8 cellular contexts compared by ENCODE assay signal in genomic region chr4:2792711-2793577, GRCh38. TPM values are rescaled to one million over a fixed set of nuclear protein-coding genes. Genes with fewer than 3 reads are reported as not detected.
A peak's percentile ranks its signal among the peaks of the same experiment; 100 is the strongest.
DNase-seq lines count a peak whose midpoint lies in the region; ATAC-seq, FAIRE-seq and TF ChIP-seq lines count a peak whose summit lies in the region.

Gene SH3BP2 (plus strand): TSS chr4:2793085. CDS start chr4:2820618, 27,533 bp downstream.

- peak; percentile 85 for DNase-seq in Caco-2
- DNase-seq in SKM-1 treated with dmso at 0.1 percent for 144 hours (lab: John Stamatoyannopoulos, UW; ENCODE audit: unreplicated experiment): peak; percentile 77
- peak; percentile 90 to 97 (median 95) for DNase-seq in K562 (ENCODE audit: extremely low read depth in 1 of 4, low spot score in 3 of 4)
- DNase-seq in hepatocyte (ENCODE audit: low spot score): peak; percentile 88
- DNase-seq in sciatic nerve (ENCODE audit: low spot score): peak; percentile 91
- no peak for DNase-seq in SW480 (ENCODE audit: low spot score)

- in situ Hi-C loops in K562 (cut with MboI): no loop called here

- peaks cover 6% of the 10 kb centered on the region for H3K36me3 Mint-ChIP-seq in Caco-2 (ENCODE audit: insufficient read depth, unreplicated experiment)

- peaks cover 25% of the 10 kb centered on the region for H3K4me1 ChIP-seq in Caco-2
- H3K4me1 ChIP-seq in K562 (replicated peaks in 1 of 2; ENCODE audit: control insufficient read depth in 2 of 2, insufficient read depth in 2 of 2, low read length in 2 of 2): peaks cover 15 to 93% of the 10 kb centered on the region in 2 experiments
- peaks cover 35% of the 10 kb centered on the region for H3K4me1 ChIP-seq in hepatocyte (ENCODE audit: insufficient read depth)

- peak; percentile 23 for FAIRE-seq in K562 (lab: Jason Lieb, UNC)

- TF ChIP-seq POLR2A in K562 (conservative IDR thresholded peaks at IDR 0.05): no peak

- no peaks in the 10 kb centered on the region for H3K4me1 Mint-ChIP-seq in Caco-2 (ENCODE audit: low read depth, unreplicated experiment)

- H4K20me1 ChIP-seq in K562 (replicated peaks; ENCODE audit: control insufficient read depth, insufficient read depth, low read length) (no peaks in the 10 kb centered on the region; the same call in 1 of the 2 replicates), hepatocyte (ENCODE audit: insufficient read depth, poor library complexity, severe bottlenecking) (no peaks in the 10 kb centered on the region)

- TF ChIP-seq CTCF in Caco-2 (IDR thresholded peaks at IDR 0.05; ENCODE audit: insufficient read depth in 1 of 2, low read depth in 1 of 2, low read length in 1 of 2, severe bottlenecking in 1 of 2, unreplicated experiment in 1 of 2): no peak
- TF ChIP-seq CTCF in K562 (IDR thresholded peaks at IDR 0.05 in 2 of 3, conservative IDR thresholded peaks at IDR 0.05 in 1 of 3; ENCODE audit: insufficient read depth in 2 of 3, low read depth in 1 of 3, low read length in 3 of 3): no peak
- TF ChIP-seq CTCF in hepatocyte (IDR thresholded peaks at IDR 0.05; ENCODE audit: poor library complexity): no peak

- no peaks in the 10 kb centered on the region for H3K9me3 ChIP-seq in Caco-2
- H3K9me3 ChIP-seq in K562 (replicated peaks; ENCODE audit: control insufficient read depth, insufficient read depth, low read depth, low read length): no peaks in the 10 kb centered on the region
- H3K9me3 ChIP-seq in hepatocyte (ENCODE audit: low read depth): no peaks in the 10 kb centered on the region

- H3K27me3 ChIP-seq in Caco-2 (replicated peaks; ENCODE audit: control insufficient read depth, insufficient read depth, low read length): no peaks in the 10 kb centered on the region
- H3K27me3 ChIP-seq in K562 (ENCODE audit: control insufficient read depth in 2 of 2, insufficient read depth in 2 of 2, low read length in 2 of 2): no peaks in the 10 kb centered on the region
- H3K27me3 ChIP-seq in hepatocyte: no peaks in the 10 kb centered on the region

- intact Hi-C loops in Caco-2 (cut with micrococcal nuclease; ENCODE audit: unreplicated experiment) (loop anchor here (1.0 kb wide), 1 partner anchor 37 kb away; the partner anchor contains the start of gene TNIP2), K562 (cut with micrococcal nuclease) (loop anchor here (1.0 to 5.0 kb wide), 3 partner anchors 31 to 74 kb away; partner anchors contain the start of gene ADD1), sciatic nerve (cut with DNase I) (no loop called here)

- no peak for TF ChIP-seq RAD21 in K562 (CRISPR knock-in tag; conservative IDR thresholded peaks at IDR 0.05 in 1 of 2, IDR thresholded peaks at IDR 0.05 in 1 of 2)

- POLR2A ChIA-PET in Caco-2 (lab: Charles Lee) (interaction anchor here (0.6 kb wide), 4 partner anchors 15 to 908 kb away, joined by 3 to 4 read pairs (median 4); no protein-coding TSS in a partner anchor), K562 (lab: Yijun Ruan, JAX) (interaction anchor here (0.6 to 0.7 kb wide), 2 partner anchors 11 kb away, joined by 3 read pairs; no protein-coding TSS in a partner anchor)

- TF ChIP-seq EP300 in K562 (IDR thresholded peaks at IDR 0.05; ENCODE audit: low read length): no peak

- H2AFZ ChIP-seq in K562 (ENCODE audit: low read depth, low read length) (peak within 1 kb of the TSS; percentile 62), hepatocyte (peak within 1 kb of the TSS; percentile 40)

- BruUV-seq in Caco-2 (replicated peaks; lab: Mats Ljungman, UMichigan) (TSS peak; percentile 48), K562 (replicated peaks; lab: Mats Ljungman, UMichigan) (no TSS peak)

- H3K4me2 ChIP-seq in K562 (ENCODE audit: insufficient read depth, low read length) (peak within 1 kb of the TSS; percentile 68), hepatocyte (peak within 1 kb of the TSS; percentile 99)

- H3K4me3 ChIP-seq in Caco-2 (ENCODE audit: low read depth, low read length): peak within 1 kb of the TSS; percentile 49
- peak within 1 kb of the TSS; percentile 50 for H3K4me3 ChIP-seq in K562
- H3K4me3 ChIP-seq in hepatocyte: peak within 1 kb of the TSS; percentile 61

- no peaks in the 10 kb centered on the region; the same call in 2 of the 3 replicates for H3K79me2 ChIP-seq in K562 (ENCODE audit: control insufficient read depth, insufficient read depth, low read length)
- peaks cover 23% of the 10 kb centered on the region for H3K79me2 ChIP-seq in hepatocyte

- no peaks in the 10 kb centered on the region for H3K9me1 ChIP-seq in K562 (ENCODE audit: control insufficient read depth, insufficient read depth, low read length)

- WGBS in K562 (ENCODE audit: insufficient coverage, low coverage, missing lambda C conversion rate): 0% methylated on average over 1 of the region's 103 CpGs
- WGBS in hepatocyte (ENCODE audit: low lambda C conversion rate, missing lambda C conversion rate): 0% methylated on average over 5 of the region's 103 CpGs

- H3K9me2 ChIP-seq in hepatocyte (replicated peaks; ENCODE audit: insufficient read depth): no peaks in the 10 kb centered on the region

- peak within 1 kb of the TSS; percentile 48 to 90; a peak in 3 of 4 replicates for H3K9ac ChIP-seq in K562 (ENCODE audit: insufficient read depth in 1 of 2, low read depth in 2 of 2, low read length in 2 of 2)

- peak within 1 kb of the TSS; percentile 39; the same call in 2 of the 3 replicates for H3K27ac ChIP-seq in K562 (ENCODE audit: extremely low read depth, low read depth, low read length)
- H3K27ac ChIP-seq in hepatocyte: peak within 1 kb of the TSS; percentile 89

- CTCF ChIA-PET in Caco-2 (lab: Charles Lee): interaction anchor here (0.6 kb wide), 1 partner anchor 171 kb away, joined by 4 read pairs; the partner anchor contains the start of genes GRK4 and NOP14
- CTCF ChIA-PET in K562 (lab: Yijun Ruan, JAX; ENCODE audit: low intra/inter-chr PET ratio): no interaction called here

- H3K36me3 ChIP-seq in Caco-2 (ENCODE audit: control insufficient read depth, insufficient read depth, low read length) (no peaks in the 10 kb centered on the region), K562 (ENCODE audit: control insufficient read depth, insufficient read depth, low read length) (no peaks in the 10 kb centered on the region), hepatocyte (replicated peaks; ENCODE audit: insufficient read depth, low read depth) (no peaks in the 10 kb centered on the region)

- peak within 1 kb of the TSS; percentile 71 for H3K4me3 Mint-ChIP-seq in Caco-2 (ENCODE audit: unreplicated experiment)

- H3K9me3 Mint-ChIP-seq in Caco-2 (ENCODE audit: unreplicated experiment): no peaks in the 10 kb centered on the region

- H3K27ac Mint-ChIP-seq in Caco-2 (ENCODE audit: unreplicated experiment): peak within 1 kb of the TSS; percentile 22

- H3K27me3 Mint-ChIP-seq in Caco-2 (ENCODE audit: insufficient read depth, unreplicated experiment): no peaks in the 10 kb centered on the region

- ATAC-seq in HG02763 (IDR thresholded peaks at IDR 0.05; ENCODE audit: unreplicated experiment) (peak; percentile 38), K562 (peak; percentile 83), sciatic nerve (peak; percentile 67), GM21717 (IDR thresholded peaks at IDR 0.05; ENCODE audit: unreplicated experiment) (no peak)

TF ChIP-seq in K562, 482 proteins besides CTCF, POLR2A, EP300 and RAD21 (continues in another document):
- TF ChIP-seq SNAPC5 (CRISPR knock-in tag; IDR thresholded peaks at IDR 0.05) (no peak), HMG20B (CRISPR knock-in tag; IDR thresholded peaks at IDR 0.05) (no peak), CREB3L1 (IDR thresholded peaks at IDR 0.05; ENCODE audit: borderline replicate concordance, low read depth) (no peak), E2F6 (IDR thresholded peaks at IDR 0.05; ENCODE audit: borderline replicate concordance in 1 of 2, extremely low read depth in 1 of 2, insufficient read depth in 1 of 2, insufficient read length in 1 of 2, low read depth in 1 of 2, low read length in 1 of 2, poor library complexity in 1 of 2, severe bottlenecking in 1 of 2) (peak; percentile 91 to 97)

RNA-seq across cellular contexts. Expression of gene SH3BP2, which starts in this region (rescaled TPM):
- total RNA-seq in Caco-2 (2022) (44.4 and 48.5 TPM in 2 replicates), K562 (2014; rRNA removed) (9.7 and 15.9 TPM in 2 replicates), K562 (2014; rRNA removed; fragmentation: Illumina TruSeq; extraction: Trizol) (3.7 and 3.9 TPM in 2 replicates), K562 (2015; rRNA removed; fragmentation: Illumina TruSeq; extraction: Trizol) (3.5 and 5.6 TPM in 2 replicates), K562 (2021) (10.8 and 16.0 TPM in 2 replicates), hepatocyte (15.0 and 25.7 TPM in 2 replicates), sciatic nerve (82.7 TPM)
- total RNA-seq in K562 (2011; cell fraction: chromatin; rRNA removed; ENCODE audit: low replicate concordance): 49.1 and 137 TPM in 2 replicates
- 57.9 and 62.0 TPM in 2 replicates for total RNA-seq in K562 (2011; cell fraction: nucleolus; rRNA removed)
- 59.4 and 93.7 TPM in 2 replicates for total RNA-seq in K562 (2011; cell fraction: nucleoplasm; rRNA removed)
- polyA plus RNA-seq in K562 (2011; rRNA removed) (9.6 and 13.9 TPM in 2 replicates), K562 (2014; fragmentation: Illumina TruSeq; extraction: Trizol) (5.1 and 10.9 TPM in 2 replicates), K562 (2014; fragmentation: Nextera tagmentation; extraction: Ambion mirVana) (under 1 TPM; 0.34 to 0.72 TPM), K562 (2014; rRNA removed) (14.2 and 17.6 TPM in 2 replicates), hepatocyte (24.3 and 29.6 TPM in 2 replicates)
- polyA plus RNA-seq in K562 (2011; cell fraction: cytosol; rRNA removed): 10.6 and 10.7 TPM in 2 replicates
- polyA plus RNA-seq in K562 (2011; cell fraction: nucleus; rRNA removed): 88.6 and 117 TPM in 2 replicates
- 4.4 and 18.7 TPM in 2 replicates for polyA plus RNA-seq in K562 (2012)
- polyA minus RNA-seq in K562 (2011; rRNA and poly(A)+ RNA removed): 18.0 and 41.6 TPM in 2 replicates
- 5.7 and 10.8 TPM in 2 replicates for polyA minus RNA-seq in K562 (2011; cell fraction: cytosol; rRNA and poly(A)+ RNA removed)
- polyA minus RNA-seq in K562 (2011; cell fraction: nucleus; rRNA and poly(A)+ RNA removed): 26.8 and 33.3 TPM in 2 replicates
